ENCODE assay signal across 40 cellular contexts in the genomic region with DNA sequence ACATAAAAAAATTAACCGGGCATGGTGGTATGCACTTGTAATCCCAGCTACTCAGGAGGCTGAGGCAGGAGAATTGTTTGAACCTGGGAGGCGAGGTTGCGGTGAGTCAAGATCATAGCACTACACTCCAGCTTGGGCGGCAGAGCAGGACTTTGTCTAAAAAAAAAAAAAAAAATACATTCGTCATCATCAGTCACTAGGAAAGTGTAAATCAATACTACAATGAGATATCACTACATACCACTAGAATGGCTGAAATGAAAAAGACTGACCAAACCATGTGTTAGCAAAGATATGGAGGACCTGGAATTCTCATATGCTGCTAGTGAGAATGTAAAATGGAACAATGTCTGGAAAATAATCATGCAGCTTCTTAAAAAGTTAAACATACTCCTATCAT. TPM values are rescaled to one million over a fixed set of nuclear protein-coding genes. Genes with fewer than 3 reads are reported as not detected.
"Had no signal": no experiment of that assay in that cellular context is flagged by ENCODE, and none has a peak within 500 bp of the region (broad histone marks: within the 10 kb centered on the region; RNA-seq: fewer than 3 reads in every experiment).

No MANE protein-coding gene starts in this region.

- H2AFZ ChIP-seq: hepatocyte had no signal

- H3K27ac Mint-ChIP-seq: activated B cell treated with CpG ODN at 0.5 μM for 24 hours; activated CD8-positive, alpha-beta memory T cell treated with anti-CD3 and anti-CD28 coated beads, Interleukin-2, amount 10 ng/mL, durations not matched to agents 7 days and 5 days; activated CD8-positive, alpha-beta T cell treated with anti-CD3 and anti-CD28 coated beads, Interleukin-2, amount 10 ng/mL, durations not matched to agents 7 days and 5 days; activated naive CD4-positive, alpha-beta T cell treated with anti-CD3 and anti-CD28 coated beads for 36 hours; activated naive CD4-positive, alpha-beta T cell treated with anti-CD3 and anti-CD28 coated beads, Interleukin-2, amount 50 U/mL, for 24 hours; activated naive CD8-positive, alpha-beta T cell treated with anti-CD3 and anti-CD28 coated beads for 36 hours; activated naive CD8-positive, alpha-beta T cell treated with anti-CD3 and anti-CD28 coated beads, Interleukin-2, amount 50 U/mL, for 24 hours; activated T-helper 1 cell treated with anti-CD3 and anti-CD28 coated beads, Interleukin-12 subunit alpha, Interleukin-12 subunit beta, Interleukin-2, Interleukin-4 antibody, amounts not matched to agents 30 ng/mL and 10 ng/mL and 1 ng/mL, durations not matched to agents 14 hours and 24 hours and 36 hours; activated T-helper 2 cell treated with anti-CD3 and anti-CD28 coated beads, Interferon-gamma antibody, Interleukin-2, Interleukin-4, amounts not matched to agents 10 μg/mL and 5 μg/mL and 100 μg/mL, durations not matched to agents 14 hours and 24 hours and 36 hours; dendritic cell treated with granulocyte-macrophage colony-stimulating factor and Interleukin-4, amounts not matched to agents 40 ng/mL and 50 ng/mL, for 4 days; endodermal cell; T-helper 17 cell; T-helper 2 cell treated with Interferon-gamma antibody and Interleukin-4, amounts not matched to agents 5 μg/mL and 100 μg/mL, for 36 hours had no signal

- H3K27ac ChIP-seq: adrenal gland, body of pancreas, cardiac muscle cell, colonic mucosa, dorsolateral prefrontal cortex, esophagus muscularis mucosa, foreskin keratinocyte, gastrocnemius medialis, heart right ventricle, hepatocyte, WERI-Rb-1 had no signal

- H3K4me1 Mint-ChIP-seq: activated CD8-positive, alpha-beta memory T cell treated with anti-CD3 and anti-CD28 coated beads, Interleukin-2, amount 10 ng/mL, durations not matched to agents 7 days and 5 days; activated naive CD4-positive, alpha-beta T cell treated with anti-CD3 and anti-CD28 coated beads, Interleukin-2, amount 50 U/mL, for 24 hours had no signal

- H3K4me3 Mint-ChIP-seq: activated B cell treated with CpG ODN at 0.5 μM for 24 hours; activated CD8-positive, alpha-beta memory T cell treated with anti-CD3 and anti-CD28 coated beads, Interleukin-2, amount 10 ng/mL, durations not matched to agents 7 days and 5 days; activated CD8-positive, alpha-beta T cell treated with anti-CD3 and anti-CD28 coated beads, Interleukin-2, amount 10 ng/mL, durations not matched to agents 7 days and 5 days; activated naive CD4-positive, alpha-beta T cell treated with anti-CD3 and anti-CD28 coated beads for 36 hours; activated naive CD4-positive, alpha-beta T cell treated with anti-CD3 and anti-CD28 coated beads, Interleukin-2, amount 50 U/mL, for 24 hours; activated naive CD8-positive, alpha-beta T cell treated with anti-CD3 and anti-CD28 coated beads for 36 hours; activated naive CD8-positive, alpha-beta T cell treated with anti-CD3 and anti-CD28 coated beads, Interleukin-2, amount 50 U/mL, for 24 hours; activated T-helper 1 cell treated with anti-CD3 and anti-CD28 coated beads, Interleukin-12 subunit alpha, Interleukin-12 subunit beta, Interleukin-2, Interleukin-4 antibody, amounts not matched to agents 30 ng/mL and 10 ng/mL and 1 ng/mL, durations not matched to agents 14 hours and 24 hours and 36 hours; dendritic cell treated with granulocyte-macrophage colony-stimulating factor and Interleukin-4, amounts not matched to agents 40 ng/mL and 50 ng/mL, for 4 days; endodermal cell; T-helper 17 cell; T-helper 2 cell treated with Interferon-gamma antibody and Interleukin-4, amounts not matched to agents 5 μg/mL and 100 μg/mL, for 36 hours had no signal

- H3K27me3 Mint-ChIP-seq: activated B cell treated with CpG ODN at 0.5 μM for 24 hours; activated CD8-positive, alpha-beta memory T cell treated with anti-CD3 and anti-CD28 coated beads, Interleukin-2, amount 10 ng/mL, durations not matched to agents 7 days and 5 days; activated naive CD4-positive, alpha-beta T cell treated with anti-CD3 and anti-CD28 coated beads, Interleukin-2, amount 50 U/mL, for 24 hours; activated naive CD8-positive, alpha-beta T cell treated with anti-CD3 and anti-CD28 coated beads for 36 hours; activated naive CD8-positive, alpha-beta T cell treated with anti-CD3 and anti-CD28 coated beads, Interleukin-2, amount 50 U/mL, for 24 hours; T-helper 17 cell had no signal

- DNase-seq: activated B cell treated with CpG ODN at 0.5 μM for 24 hours; activated CD4-positive, alpha-beta T cell treated with anti-CD3 and anti-CD28 coated beads for 48 hours; activated CD4-positive, alpha-beta T cell treated with anti-CD3 and anti-CD28 coated beads, Interleukin-2, amount 50 U/mL, for 1 hour; activated CD4-positive, alpha-beta T cell treated with anti-CD3 and anti-CD28 coated beads, Interleukin-2, amount 50 U/mL, for 48 hours; activated CD8-positive, alpha-beta memory T cell treated with anti-CD3 and anti-CD28 coated beads, Interleukin-2, amount 10 ng/mL, durations not matched to agents 7 days and 5 days; activated CD8-positive, alpha-beta memory T cell treated with anti-CD3 and anti-CD28 coated beads, Interleukin-2, amount 50 U/mL, for 4 hours; activated CD8-positive, alpha-beta T cell treated with anti-CD3 and anti-CD28 coated beads, Interleukin-2, amount 10 ng/mL, durations not matched to agents 7 days and 5 days; activated effector memory CD4-positive, alpha-beta T cell treated with anti-CD3 and anti-CD28 coated beads, Interleukin-2, amount 50 U/mL, for 16 hours; activated naive CD4-positive, alpha-beta T cell treated with anti-CD3 and anti-CD28 coated beads for 36 hours; activated naive CD8-positive, alpha-beta T cell treated with anti-CD3 and anti-CD28 coated beads for 36 hours; activated naive CD8-positive, alpha-beta T cell treated with anti-CD3 and anti-CD28 coated beads, Interleukin-2, amount 50 U/mL, for 24 hours; activated T-cell treated with anti-CD3 and anti-CD28 coated beads, Interleukin-2, amount 50 U/mL, for 1 hour; activated T-cell treated with anti-CD3 and anti-CD28 coated beads, Interleukin-2, amount 50 U/mL, for 48 hours; adrenal gland; amygdala; aorta; body of pancreas; central memory CD4-positive, alpha-beta T cell; cerebellar nuclear complex; colonic mucosa; dorsolateral prefrontal cortex; effector memory CD4-positive, alpha-beta T cell; endodermal cell; erythroblast; foreskin keratinocyte; gastrocnemius medialis; heart right ventricle; T-helper 17 cell; T1000; WERI-Rb-1 had no signal

- H3K4me2 ChIP-seq: hepatocyte had no signal

- H3K9me3 Mint-ChIP-seq: activated B cell treated with CpG ODN at 0.5 μM for 24 hours; activated naive CD4-positive, alpha-beta T cell treated with anti-CD3 and anti-CD28 coated beads for 36 hours; activated naive CD4-positive, alpha-beta T cell treated with anti-CD3 and anti-CD28 coated beads, Interleukin-2, amount 50 U/mL, for 24 hours; activated naive CD8-positive, alpha-beta T cell treated with anti-CD3 and anti-CD28 coated beads for 36 hours; activated naive CD8-positive, alpha-beta T cell treated with anti-CD3 and anti-CD28 coated beads, Interleukin-2, amount 50 U/mL, for 24 hours; activated T-helper 1 cell treated with anti-CD3 and anti-CD28 coated beads, Interleukin-12 subunit alpha, Interleukin-12 subunit beta, Interleukin-2, Interleukin-4 antibody, amounts not matched to agents 30 ng/mL and 10 ng/mL and 1 ng/mL, durations not matched to agents 14 hours and 24 hours and 36 hours; activated T-helper 2 cell treated with anti-CD3 and anti-CD28 coated beads, Interferon-gamma antibody, Interleukin-2, Interleukin-4, amounts not matched to agents 10 μg/mL and 5 μg/mL and 100 μg/mL, durations not matched to agents 14 hours and 24 hours and 36 hours; dendritic cell treated with granulocyte-macrophage colony-stimulating factor and Interleukin-4, amounts not matched to agents 40 ng/mL and 50 ng/mL, for 4 days; endodermal cell; T-helper 2 cell treated with Interferon-gamma antibody and Interleukin-4, amounts not matched to agents 5 μg/mL and 100 μg/mL, for 36 hours had no signal

- H3K36me3 Mint-ChIP-seq: activated CD8-positive, alpha-beta memory T cell treated with anti-CD3 and anti-CD28 coated beads, Interleukin-2, amount 10 ng/mL, durations not matched to agents 7 days and 5 days; activated naive CD4-positive, alpha-beta T cell treated with anti-CD3 and anti-CD28 coated beads, Interleukin-2, amount 50 U/mL, for 24 hours; activated naive CD8-positive, alpha-beta T cell treated with anti-CD3 and anti-CD28 coated beads for 36 hours had no signal

- H3K27me3 ChIP-seq: adrenal gland, body of pancreas, cardiac muscle cell, colonic mucosa, dorsolateral prefrontal cortex, esophagus muscularis mucosa, foreskin keratinocyte, gastrocnemius medialis, heart right ventricle, hepatocyte had no signal

- H3K79me2 ChIP-seq: hepatocyte had no signal

- H3K4me1 ChIP-seq: adrenal gland, colonic mucosa, esophagus muscularis mucosa, foreskin keratinocyte, gastrocnemius medialis, heart right ventricle had no signal

- H3K36me3 ChIP-seq: adrenal gland, cardiac muscle cell, colonic mucosa, esophagus muscularis mucosa, gastrocnemius medialis, heart right ventricle, WERI-Rb-1 had no signal

- H3K4me3 ChIP-seq: adrenal gland, body of pancreas, cardiac muscle cell, colonic mucosa, dorsolateral prefrontal cortex, esophagus muscularis mucosa, gastrocnemius medialis, heart right ventricle, hepatocyte had no signal

- H3K9me3 ChIP-seq: adrenal gland, body of pancreas, colonic mucosa, esophagus muscularis mucosa, gastrocnemius medialis, heart right ventricle had no signal

RNA-seq across cellular contexts. Expression of a gene that starts 9.3 kb away (rescaled TPM):
- total RNA-seq: activated B cell treated with CpG ODN at 0.5 μM for 24 hours; activated CD8-positive, alpha-beta memory T cell treated with anti-CD3 and anti-CD28 coated beads for 36 hours; activated CD8-positive, alpha-beta memory T cell treated with anti-CD3 and anti-CD28 coated beads, Interleukin-2, amount 10 ng/mL, durations not matched to agents 7 days and 5 days; activated CD8-positive, alpha-beta T cell treated with anti-CD3 and anti-CD28 coated beads, Interleukin-2, amount 10 ng/mL, durations not matched to agents 7 days and 5 days; activated naive CD4-positive, alpha-beta T cell treated with anti-CD3 and anti-CD28 coated beads for 36 hours; activated naive CD8-positive, alpha-beta T cell treated with anti-CD3 and anti-CD28 coated beads for 36 hours; activated T-helper 1 cell treated with anti-CD3 and anti-CD28 coated beads, Interleukin-12 subunit alpha, Interleukin-12 subunit beta, Interleukin-2, Interleukin-4 antibody, amounts not matched to agents 30 ng/mL and 10 ng/mL and 1 ng/mL, durations not matched to agents 14 hours and 24 hours and 36 hours; body of pancreas; colonic mucosa; endodermal cell; esophagus muscularis mucosa; foreskin keratinocyte; gastrocnemius medialis; glomerular endothelial cell; hepatocyte; T-helper 17 cell had no signal
